In the genomic region with DNA sequence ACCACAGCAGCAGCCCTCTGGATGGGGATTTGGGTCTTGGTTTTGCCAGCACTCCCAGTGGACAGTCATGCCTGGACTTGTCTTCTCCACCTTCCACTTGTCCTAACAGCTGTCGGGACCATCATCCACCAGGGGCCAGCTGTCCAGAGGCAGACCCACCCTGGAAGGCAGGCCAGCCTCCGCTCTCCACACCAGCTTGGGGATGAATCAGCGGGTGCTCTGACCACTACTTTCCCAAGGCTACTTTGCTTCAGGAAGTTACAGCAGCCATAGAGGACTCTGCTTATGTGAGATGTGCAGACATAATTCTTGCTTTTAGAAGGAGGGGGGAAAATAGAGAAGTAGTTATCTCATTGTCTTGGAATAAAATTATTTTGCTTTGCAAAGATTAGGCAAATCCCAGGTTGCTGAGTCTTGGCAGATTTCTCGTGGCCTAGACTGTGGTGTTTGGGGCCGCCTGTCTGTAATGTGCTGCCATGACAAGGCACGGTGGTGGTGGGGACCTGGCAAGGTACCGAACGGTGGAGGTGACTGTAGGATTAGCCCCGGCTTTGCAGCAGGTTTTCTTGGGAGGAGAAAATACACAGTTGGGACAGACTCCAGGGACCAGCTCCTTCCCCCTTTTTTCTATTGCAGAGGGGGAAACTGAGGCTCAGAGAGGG, we compare ENCODE assay signal across 11 cellular contexts.
DNase-seq lines count a peak whose midpoint lies in the region; ATAC-seq and TF ChIP-seq lines count a peak whose summit lies in the region.
"Had no signal": no experiment of that assay in that cellular context is flagged by ENCODE, and none has a peak within 500 bp of the region (broad histone marks: within the 10 kb centered on the region; RNA-seq: fewer than 3 reads in every experiment).

No MANE protein-coding gene starts in this region.

- no peaks in the 10 kb centered on the region for H3K9me3 ChIP-seq in muscle layer of duodenum (ENCODE audit: control insufficient read depth in 1 of 2, low read length in 2 of 2)

- H3K4me1 Mint-ChIP-seq in endothelial cell (ENCODE audit: unreplicated experiment) = peaks cover 42% of the 10 kb centered on the region

- H3K27me3 Mint-ChIP-seq in endothelial cell (ENCODE audit: unreplicated experiment) = peaks cover 12% of the 10 kb centered on the region

- peaks cover 5% of the 10 kb centered on the region for H3K9me3 Mint-ChIP-seq in endothelial cell (ENCODE audit: unreplicated experiment)

- TF ChIP-seq CTCF in endothelial cell (IDR thresholded peaks at IDR 0.05; ENCODE audit: unreplicated experiment) = no peak

- no peaks in the 10 kb centered on the region for H3K36me3 ChIP-seq in muscle layer of duodenum (ENCODE audit: control insufficient read depth in 1 of 2, insufficient read depth in 2 of 2, low read length in 2 of 2)

- peak; percentile 75 for DNase-seq in AG20443 (ENCODE audit: low spot score)
- DNase-seq in NCI-H69 (lab: John Stamatoyannopoulos, UW) = peak; percentile 64
- no peak for DNase-seq in endothelial cell (ENCODE audit: low spot score)
- no peak for DNase-seq in amniotic stem cell (lab: John Stamatoyannopoulos, UW)
- DNase-seq in NCI-H1048 (lab: John Stamatoyannopoulos, UW) = no peak
- DNase-seq: C1 segment of cervical spinal cord, NCI-H2171 had no signal

- H3K4me3 Mint-ChIP-seq in endothelial cell (ENCODE audit: unreplicated experiment) = no peak overlapping the region

- H3K36me3 Mint-ChIP-seq in endothelial cell (ENCODE audit: low read depth, unreplicated experiment) = no peaks in the 10 kb centered on the region

- no peak overlapping the region for H3K4me3 ChIP-seq in muscle layer of duodenum (ENCODE audit: low read depth in 1 of 2, low read length in 2 of 2)

- peaks cover 17 to 57% of the 10 kb centered on the region in 2 donors for H3K4me1 ChIP-seq in muscle layer of duodenum (ENCODE audit: control insufficient read depth in 1 of 2, insufficient read depth in 2 of 2, low read length in 2 of 2)

- H3K27me3 ChIP-seq in muscle layer of duodenum (ENCODE audit: low read depth, low read length) = no peaks in the 10 kb centered on the region

- ATAC-seq in esophagus mucosa (no peak), GM19455 (IDR thresholded peaks at IDR 0.05; ENCODE audit: unreplicated experiment) (no peak)

- H3K27ac ChIP-seq in muscle layer of duodenum (ENCODE audit: low read length) = peak overlapping the region; percentile 41
- H3K27ac ChIP-seq: parathyroid adenoma had no signal

- H3K27ac Mint-ChIP-seq in endothelial cell (ENCODE audit: unreplicated experiment) = peak overlapping the region; percentile 1

Comparison
In these comparisons a context has a peak if more than half of its experiments do, and no peak if none do; other contexts are left out.
1. DNase-seq: peak in AG20443 (single experiment) and NCI-H69 (single experiment); none in endothelial cell (single experiment), amniotic stem cell (single experiment) and NCI-H1048 (single experiment).